17 cellular contexts compared by ENCODE assay signal in the genomic region with DNA sequence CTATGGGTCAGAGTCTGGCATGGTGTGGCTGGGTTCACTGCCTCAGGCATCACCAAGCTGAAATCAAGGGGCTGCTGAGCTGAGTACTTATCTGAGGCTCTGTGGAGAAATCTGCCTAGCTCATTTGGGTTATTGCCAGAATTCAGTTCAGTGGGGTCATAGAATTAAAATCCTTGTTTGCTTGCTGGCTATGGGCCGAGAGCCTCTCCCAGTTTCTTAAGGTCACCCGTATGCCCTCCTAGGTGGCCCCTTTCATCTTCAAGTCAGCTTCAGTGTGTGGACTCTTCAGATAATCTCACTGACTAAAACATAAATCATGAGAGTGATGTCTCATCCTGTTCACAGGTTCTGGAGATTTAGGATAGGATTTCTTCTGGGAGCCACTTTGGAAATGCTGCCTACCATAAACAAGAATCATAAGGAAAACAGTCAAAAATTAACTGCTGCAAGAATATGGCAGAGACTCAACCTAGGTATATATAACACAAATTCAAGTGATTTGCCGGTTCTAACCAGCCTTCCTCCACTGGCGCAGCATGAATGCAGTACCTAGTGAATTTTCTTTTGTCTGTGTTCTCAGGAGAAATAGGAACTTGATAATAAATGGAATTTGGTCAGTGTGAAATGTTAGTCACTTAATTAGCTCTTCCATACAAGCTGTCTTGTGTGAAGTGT. TPM values are rescaled to one million over a fixed set of nuclear protein-coding genes. Genes with fewer than 3 reads are reported as not detected.
DNase-seq lines count a peak whose midpoint lies in the region; ATAC-seq, FAIRE-seq and TF ChIP-seq lines count a peak whose summit lies in the region.
"Had no signal": no experiment of that assay in that cellular context is flagged by ENCODE, and none has a peak within 500 bp of the region (broad histone marks: within the 10 kb centered on the region; RNA-seq: fewer than 3 reads in every experiment).

No MANE protein-coding gene starts in this region.

- H2AFZ ChIP-seq in H1 (ENCODE audit: low read length), result 0 out of 2 replicates have a peak overlapping the region, but pooled peaks have one; percentile 24

- POLR2A ChIA-PET in H1 (lab: Charles Lee; ENCODE audit: partially characterized antibody), result interaction anchor here (1.9 kb wide), 1 partner anchor 19 kb away, joined by 7 read pairs; no protein-coding TSS in a partner anchor

- H2BK120ac ChIP-seq in H1 (replicated peaks; ENCODE audit: low read depth, low read length), result no peak overlapping the region

- H3K23ac ChIP-seq in H1 (ENCODE audit: insufficient read length), result no peak overlapping the region

- H3K56ac ChIP-seq in H1 (replicated peaks; ENCODE audit: insufficient read length, low read depth, low read length), result no peak overlapping the region

- no peaks in the 10 kb centered on the region for H3K79me1 ChIP-seq in H1 (ENCODE audit: low read depth, low read length)

- no peak overlapping the region for H3K4me3 ChIP-seq in H1 (ENCODE audit: extremely low read depth in 1 of 4, insufficient read depth in 2 of 4, low read depth in 3 of 4, low read length in 4 of 4)

- no peak overlapping the region for H3K14ac ChIP-seq in H1 (ENCODE audit: insufficient read length)

- DNase-seq in HT-29 (ENCODE audit: low spot score) (peak; percentile 48), NCI-H774 (lab: John Stamatoyannopoulos, UW) (peak; percentile 29), H1 (ENCODE audit: low read depth in 1 of 2, low spot score in 2 of 2) (no peak), omental fat pad (ENCODE audit: low spot score) (no peak), SKM-1 treated with dmso at 0.1 percent for 144 hours (lab: John Stamatoyannopoulos, UW; ENCODE audit: unreplicated experiment) (no peak), NCI-H128 (lab: John Stamatoyannopoulos, UW; ENCODE audit: unreplicated experiment) (no peak), SKM-1 (lab: John Stamatoyannopoulos, UW; ENCODE audit: unreplicated experiment) (no peak)
- DNase-seq: activated CD4-positive, alpha-beta memory T cell treated with anti-CD3 and anti-CD28 coated beads for 36 hours; activated gamma-delta T cell; C1 segment of cervical spinal cord; central memory CD4-positive, alpha-beta T cell; HCEC 1CT; NCI-H1694 treated with DMSO at 0.1 percent for 48 hours; stimulated activated naive CD8-positive, alpha-beta T cell treated with anti-CD3 and anti-CD28 coated beads, Interleukin-15, amount 100 ng/mL, for 72 hours; T-helper 1 cell had no signal

- TF ChIP-seq RAD21 in H1 (IDR thresholded peaks at IDR 0.05 in 1 of 2, conservative IDR thresholded peaks at IDR 0.05 in 1 of 2; ENCODE audit: low read depth in 2 of 2, low read length in 2 of 2), result no peak

- no peak overlapping the region for H3K18ac ChIP-seq in H1 (ENCODE audit: extremely low read depth, low read length)

- no peaks in the 10 kb centered on the region for H3K23me2 ChIP-seq in H1 (ENCODE audit: low read depth, low read length)

- TF ChIP-seq CTCF in H1 (IDR thresholded peaks at IDR 0.05; ENCODE audit: control extremely low read depth in 1 of 3, insufficient read depth in 1 of 3, low read depth in 1 of 3, low read length in 3 of 3) (no peak), omental fat pad (IDR thresholded peaks at IDR 0.05) (no peak)

- no peak overlapping the region for H3K4me2 ChIP-seq in H1 (ENCODE audit: insufficient read depth in 1 of 2, low read depth in 2 of 2, low read length in 2 of 2)

- no peak overlapping the region for H4K8ac ChIP-seq in H1 (ENCODE audit: extremely low read depth, insufficient read depth, low read length)

- H3K27me3 ChIP-seq in H1 (replicated peaks in 1 of 4; ENCODE audit: control insufficient read depth in 3 of 4, extremely low read depth in 1 of 4, insufficient read depth in 3 of 4, low read length in 3 of 4), result no peaks in the 10 kb centered on the region

- no peak for TF ChIP-seq EP300 in H1 (IDR thresholded peaks at IDR 0.05; ENCODE audit: borderline replicate concordance in 1 of 2, low read depth in 2 of 2, low read length in 2 of 2)

- H3K27ac ChIP-seq in H1 (ENCODE audit: low read depth, low read length), result no peak overlapping the region

- WGBS in H1 (ENCODE audit: extremely low coverage in 1 of 2, insufficient coverage in 1 of 2, insufficient read length in 1 of 2, insufficient replicate concordance in 2 of 2, low coverage in 1 of 2, low lambda C conversion rate in 2 of 2, missing lambda C conversion rate in 1 of 2), 2 experiments, result 94% methylated on average over 4 of the region's 4 CpGs; no CpG with 5 or more reads in 1 of the 2 experiments

- H2BK5ac ChIP-seq in H1 (ENCODE audit: low read depth, low read length), result no peak overlapping the region

- H2BK12ac ChIP-seq in H1 (ENCODE audit: low read depth, low read length), result no peak overlapping the region

- H3K9me3 ChIP-seq in H1 (ENCODE audit: insufficient read depth in 2 of 2, low read depth in 1 of 2, low read length in 1 of 2), result no peaks in the 10 kb centered on the region

- no peak overlapping the region for H2BK15ac ChIP-seq in H1 (ENCODE audit: low read length)

- H3K4me1 ChIP-seq in H1 (replicated peaks in 1 of 4; ENCODE audit: control insufficient read depth in 3 of 4, insufficient read depth in 4 of 4, low read length in 3 of 4), result peaks cover 0 to 3% (median 0%) of the 10 kb centered on the region in 4 experiments; a peak in 1 of 7 replicates

- H4K20me1 ChIP-seq in H1 (replicated peaks in 1 of 2; ENCODE audit: control insufficient read depth in 1 of 2, insufficient read depth in 2 of 2, low read length in 2 of 2), result no peaks in the 10 kb centered on the region

- ATAC-seq in omental fat pad (ENCODE audit: low FRiP score), result peak; percentile 51
- no peak for ATAC-seq in activated CD4-positive, CD25-positive, alpha-beta regulatory T cell treated with anti-CD3 and anti-CD28 coated beads, Interleukin-2, amount 50 U/mL, for 24 hours
- ATAC-seq: stimulated activated naive CD8-positive, alpha-beta T cell treated with anti-CD3 and anti-CD28 coated beads, Interleukin-15, amount 100 ng/mL, for 72 hours had no signal

- H3K9ac ChIP-seq in H1 (replicated peaks in 1 of 4; ENCODE audit: extremely low read depth in 1 of 4, low read depth in 3 of 4, low read length in 3 of 4), result no peak overlapping the region

- TF ChIP-seq POLR2A in H1 (IDR thresholded peaks at IDR 0.05; ENCODE audit: control extremely low read depth in 1 of 2, low read depth in 2 of 2, low read length in 2 of 2), result no peak

- CTCF ChIA-PET in H1 (lab: Charles Lee; ENCODE audit: partially characterized antibody), result interaction anchor here (0.6 to 1.4 kb wide), 2 partner anchors 272 to 355 kb away, joined by 3 read pairs; no protein-coding TSS in a partner anchor

- no peak overlapping the region for H2AK5ac ChIP-seq in H1 (ENCODE audit: low read depth, low read length)

- no peak overlapping the region for H3K4ac ChIP-seq in H1 (replicated peaks; ENCODE audit: insufficient read length, low read depth, low read length)

- no peak overlapping the region for H4K91ac ChIP-seq in H1 (replicated peaks; ENCODE audit: insufficient read length, low read length)

- FAIRE-seq in H1 (lab: Jason Lieb, UNC), result no peak

- no peak overlapping the region for H4K5ac ChIP-seq in H1 (ENCODE audit: insufficient read length, low read depth, low read length)

- H2BK20ac ChIP-seq in H1 (ENCODE audit: low read length), result no peak overlapping the region

- no peaks in the 10 kb centered on the region; a peak in 2 of 8 replicates for H3K36me3 ChIP-seq in H1 (ENCODE audit: control insufficient read depth in 2 of 4, insufficient read depth in 4 of 4, low read length in 3 of 4)

- no peaks in the 10 kb centered on the region for H3K79me2 ChIP-seq in H1 (ENCODE audit: control insufficient read depth in 1 of 2, insufficient read depth in 2 of 2, low read length in 2 of 2)

TF ChIP-seq in H1, 55 proteins besides CTCF, POLR2A, EP300 and RAD21 (continues in another document):
- TF ChIP-seq GABPA (IDR thresholded peaks at IDR 0.05; ENCODE audit: borderline replicate concordance, insufficient read depth, low read length) (no peak), CREB1 (IDR thresholded peaks at IDR 0.05) (no peak), KDM1A (IDR thresholded peaks at IDR 0.05; ENCODE audit: borderline replicate concordance, low read length) (no peak), POU5F1 (IDR thresholded peaks at IDR 0.05; ENCODE audit: low read depth, low read length) (no peak), RFX5 (IDR thresholded peaks at IDR 0.05; ENCODE audit: borderline replicate concordance, low read depth, low read length) (no peak), RXRA (IDR thresholded peaks at IDR 0.05; ENCODE audit: insufficient read depth, low read depth, low read length) (no peak), TCF12 (IDR thresholded peaks at IDR 0.05; ENCODE audit: low read depth, low read length) (no peak), CEBPB (IDR thresholded peaks at IDR 0.05; ENCODE audit: low read depth, low read length) (no peak), RNF2 (IDR thresholded peaks at IDR 0.05; ENCODE audit: borderline replicate concordance, low read depth, low read length, missing control alignments, poor library complexity, severe bottlenecking) (no peak), CBX8 (IDR thresholded peaks at IDR 0.05; ENCODE audit: borderline replicate concordance, low read depth, low read length) (no peak), SP1 (IDR thresholded peaks at IDR 0.05; ENCODE audit: low read depth, low read length) (no peak), CHD2 (IDR thresholded peaks at IDR 0.05; ENCODE audit: low read length) (no peak), BACH1 (IDR thresholded peaks at IDR 0.05; ENCODE audit: low read length) (no peak), TAF1 (IDR thresholded peaks at IDR 0.05; ENCODE audit: low read depth, low read length) (no peak)
- TF ChIP-seq, protein P1, sequence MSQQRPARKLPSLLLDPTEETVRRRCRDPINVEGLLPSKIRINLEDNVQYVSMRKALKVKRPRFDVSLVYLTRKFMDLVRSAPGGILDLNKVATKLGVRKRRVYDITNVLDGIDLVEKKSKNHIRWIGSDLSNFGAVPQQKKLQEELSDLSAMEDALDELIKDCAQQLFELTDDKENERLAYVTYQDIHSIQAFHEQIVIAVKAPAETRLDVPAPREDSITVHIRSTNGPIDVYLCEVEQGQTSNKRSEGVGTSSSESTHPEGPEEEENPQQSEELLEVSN (IDR thresholded peaks at IDR 0.05), result no peak

RNA-seq across cellular contexts. Expression of a gene that starts 5.3 kb away (rescaled TPM):
- 0.57 TPM in 1 of 2 replicates, not detected in the other for total RNA-seq in HT-29 (2014; rRNA removed; shearing (Covaris generic))
- 2.1 and 2.6 TPM in 2 replicates for total RNA-seq in H1 (2021; fragmentation: NEBNext Ultra II Directional; extraction: Animal tissue kit (Norgen Biotek cat#: 25700))
- polyA plus RNA-seq in H1 (2011; rRNA removed), result 0.32 and 0.46 TPM in 2 replicates
- polyA plus RNA-seq in H1 (2011; cell fraction: cytosol; rRNA removed), result 0.97 TPM
- polyA plus RNA-seq in H1 (2011; cell fraction: nucleus; rRNA removed), result 1.0 TPM
- 0.78 to 2.9 TPM (median 1.2 TPM) in 4 replicates for polyA plus RNA-seq in H1 (2012, experiment 1 of 2)
- polyA plus RNA-seq in H1 (2012, experiment 2 of 2), result not detected
- 3.0 TPM for polyA plus RNA-seq in H1 (2013, experiment 1 of 2)
- polyA plus RNA-seq in H1 (2013, experiment 2 of 2), result 3.2 TPM
- 1.5 TPM in 2 replicates for polyA minus RNA-seq in H1 (2011; rRNA and poly(A)+ RNA removed)
- polyA minus RNA-seq in H1 (2011; cell fraction: cytosol; rRNA and poly(A)+ RNA removed), result not detected
- 5.9 TPM for polyA minus RNA-seq in H1 (2011; cell fraction: nucleus; rRNA and poly(A)+ RNA removed)
- total RNA-seq in omental fat pad, result 10 to 100 TPM in 2 of 4 donors, 1 to 10 TPM in 1, under 1 TPM in 1; 0.95 to 24.3 (median 9.3) TPM
- total RNA-seq: activated CD4-positive, alpha-beta memory T cell treated with anti-CD3 and anti-CD28 coated beads for 36 hours; epithelial cell of proximal tubule had no signal

Comparison
In these comparisons a context has a peak if more than half of its experiments do, and no peak if none do; other contexts are left out.
1. DNase-seq: peak in HT-29 (single experiment) and NCI-H774 (single experiment); none in H1 (0 of 2), omental fat pad (single experiment), SKM-1 treated with dmso at 0.1 percent for 144 hours (single experiment), NCI-H128 (single experiment) and SKM-1 (single experiment).